1 cellular context compared by ENCODE assay signal in the genomic region with DNA sequence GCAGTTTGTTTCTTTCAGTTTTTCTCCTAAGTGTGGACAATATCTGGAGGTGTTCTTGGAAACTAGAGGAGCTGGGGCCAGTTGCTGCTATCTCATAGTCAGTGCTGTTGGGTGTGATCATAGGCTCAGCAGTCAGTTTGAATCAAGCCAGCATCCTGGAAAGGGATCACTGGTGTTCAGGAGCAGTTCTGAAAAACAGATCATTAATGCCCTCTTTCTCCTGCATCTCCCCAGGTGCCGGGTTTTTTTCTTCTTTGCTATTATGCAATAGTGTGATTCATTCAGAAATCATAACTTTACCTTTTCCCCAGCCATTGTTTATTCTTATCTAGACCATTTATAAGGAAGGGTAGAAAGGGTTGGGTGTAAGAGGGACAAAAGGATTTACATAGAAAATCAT.
TF ChIP-seq lines count a peak whose summit lies in the region.

No MANE protein-coding gene starts in this region.

TF ChIP-seq in K562, 482 proteins besides CTCF, POLR2A, EP300 and RAD21 (continued from another document):
- TF ChIP-seq RNF219 (CRISPR knock-in tag; IDR thresholded peaks at IDR 0.05): no peak
- no peak for TF ChIP-seq CREM (IDR thresholded peaks at IDR 0.05; ENCODE audit: low read depth)
- no peak for TF ChIP-seq ZNF75A (CRISPR knock-in tag; IDR thresholded peaks at IDR 0.05)
- TF ChIP-seq, protein P1, sequence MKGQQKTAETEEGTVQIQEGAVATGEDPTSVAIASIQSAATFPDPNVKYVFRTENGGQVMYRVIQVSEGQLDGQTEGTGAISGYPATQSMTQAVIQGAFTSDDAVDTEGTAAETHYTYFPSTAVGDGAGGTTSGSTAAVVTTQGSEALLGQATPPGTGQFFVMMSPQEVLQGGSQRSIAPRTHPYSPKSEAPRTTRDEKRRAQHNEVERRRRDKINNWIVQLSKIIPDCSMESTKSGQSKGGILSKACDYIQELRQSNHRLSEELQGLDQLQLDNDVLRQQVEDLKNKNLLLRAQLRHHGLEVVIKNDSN (CRISPR knock-in tag; IDR thresholded peaks at IDR 0.05): no peak
- TF ChIP-seq XRCC5 (IDR thresholded peaks at IDR 0.05; ENCODE audit: low read depth, low read length): no peak
- TF ChIP-seq, protein P2, sequence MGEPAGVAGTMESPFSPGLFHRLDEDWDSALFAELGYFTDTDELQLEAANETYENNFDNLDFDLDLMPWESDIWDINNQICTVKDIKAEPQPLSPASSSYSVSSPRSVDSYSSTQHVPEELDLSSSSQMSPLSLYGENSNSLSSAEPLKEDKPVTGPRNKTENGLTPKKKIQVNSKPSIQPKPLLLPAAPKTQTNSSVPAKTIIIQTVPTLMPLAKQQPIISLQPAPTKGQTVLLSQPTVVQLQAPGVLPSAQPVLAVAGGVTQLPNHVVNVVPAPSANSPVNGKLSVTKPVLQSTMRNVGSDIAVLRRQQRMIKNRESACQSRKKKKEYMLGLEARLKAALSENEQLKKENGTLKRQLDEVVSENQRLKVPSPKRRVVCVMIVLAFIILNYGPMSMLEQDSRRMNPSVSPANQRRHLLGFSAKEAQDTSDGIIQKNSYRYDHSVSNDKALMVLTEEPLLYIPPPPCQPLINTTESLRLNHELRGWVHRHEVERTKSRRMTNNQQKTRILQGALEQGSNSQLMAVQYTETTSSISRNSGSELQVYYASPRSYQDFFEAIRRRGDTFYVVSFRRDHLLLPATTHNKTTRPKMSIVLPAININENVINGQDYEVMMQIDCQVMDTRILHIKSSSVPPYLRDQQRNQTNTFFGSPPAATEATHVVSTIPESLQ (CRISPR knock-in tag; IDR thresholded peaks at IDR 0.05): no peak
- TF ChIP-seq EZH2 (IDR thresholded peaks at IDR 0.05; ENCODE audit: borderline replicate concordance, low read depth, low read length): no peak
- no peak for TF ChIP-seq ILK (tag; IDR thresholded peaks at IDR 0.05; ENCODE audit: borderline replicate concordance, low read depth)
- TF ChIP-seq, protein P3, sequence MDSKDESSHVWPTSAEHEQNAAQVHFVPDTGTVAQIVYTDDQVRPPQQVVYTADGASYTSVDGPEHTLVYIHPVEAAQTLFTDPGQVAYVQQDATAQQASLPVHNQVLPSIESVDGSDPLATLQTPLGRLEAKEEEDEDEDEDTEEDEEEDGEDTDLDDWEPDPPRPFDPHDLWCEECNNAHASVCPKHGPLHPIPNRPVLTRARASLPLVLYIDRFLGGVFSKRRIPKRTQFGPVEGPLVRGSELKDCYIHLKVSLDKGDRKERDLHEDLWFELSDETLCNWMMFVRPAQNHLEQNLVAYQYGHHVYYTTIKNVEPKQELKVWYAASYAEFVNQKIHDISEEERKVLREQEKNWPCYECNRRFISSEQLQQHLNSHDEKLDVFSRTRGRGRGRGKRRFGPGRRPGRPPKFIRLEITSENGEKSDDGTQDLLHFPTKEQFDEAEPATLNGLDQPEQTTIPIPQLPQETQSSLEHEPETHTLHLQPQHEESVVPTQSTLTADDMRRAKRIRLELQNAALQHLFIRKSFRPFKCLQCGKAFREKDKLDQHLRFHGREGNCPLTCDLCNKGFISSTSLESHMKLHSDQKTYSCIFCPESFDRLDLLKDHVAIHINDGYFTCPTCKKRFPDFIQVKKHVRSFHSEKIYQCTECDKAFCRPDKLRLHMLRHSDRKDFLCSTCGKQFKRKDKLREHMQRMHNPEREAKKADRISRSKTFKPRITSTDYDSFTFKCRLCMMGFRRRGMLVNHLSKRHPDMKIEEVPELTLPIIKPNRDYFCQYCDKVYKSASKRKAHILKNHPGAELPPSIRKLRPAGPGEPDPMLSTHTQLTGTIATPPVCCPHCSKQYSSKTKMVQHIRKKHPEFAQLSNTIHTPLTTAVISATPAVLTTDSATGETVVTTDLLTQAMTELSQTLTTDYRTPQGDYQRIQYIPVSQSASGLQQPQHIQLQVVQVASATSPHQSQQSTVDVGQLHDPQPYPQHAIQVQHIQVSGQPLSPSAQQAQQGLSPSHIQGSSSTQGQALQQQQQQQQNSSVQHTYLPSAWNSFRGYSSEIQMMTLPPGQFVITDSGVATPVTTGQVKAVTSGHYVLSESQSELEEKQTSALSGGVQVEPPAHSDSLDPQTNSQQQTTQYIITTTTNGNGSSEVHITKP (IDR thresholded peaks at IDR 0.05; ENCODE audit: partially characterized antibody): no peak
